ENCODE assay signal across 8 cellular contexts in genomic region chr7:13057462-13058200, GRCh38.
DNase-seq lines count a peak whose midpoint lies in the region; ATAC-seq and TF ChIP-seq lines count a peak whose summit lies in the region.

No MANE protein-coding gene starts in this region.

- no peaks in the 10 kb centered on the region for H3K36me3 Mint-ChIP-seq in activated naive CD8-positive, alpha-beta T cell

- no peak for TF ChIP-seq EP300 in suprapubic skin (IDR thresholded peaks at IDR 0.05)

- peak overlapping the region; percentile 47 to 84 (median 79); a peak in 20 of 22 replicates for H3K27ac ChIP-seq in BLaER1 treated with 17β-estradiol and CSF1 and Interleukin-3, amounts not matched to agents 10 nM and 100 nM
- H3K27ac ChIP-seq in suprapubic skin (no peak overlapping the region), aorta (ENCODE audit: low read depth in 1 of 2, low read length in 2 of 2) (no peak overlapping the region)

- H3K4me3 ChIP-seq in BLaER1 treated with 17β-estradiol and CSF1 and Interleukin-3, amounts not matched to agents 10 nM and 100 nM: peak overlapping the region in 5 of 10 experiments; percentile 16 to 38 (median 32); a peak in 8 of 20 replicates
- H3K4me3 ChIP-seq in suprapubic skin: no peak overlapping the region
- no peak overlapping the region for H3K4me3 ChIP-seq in aorta (ENCODE audit: low read length in 2 of 2)

- TF ChIP-seq POLR2A in suprapubic skin (IDR thresholded peaks at IDR 0.05): no peak

- no peak overlapping the region for H3K27ac Mint-ChIP-seq in activated naive CD8-positive, alpha-beta T cell

- no peaks in the 10 kb centered on the region for H3K27me3 ChIP-seq in BLaER1 treated with 17β-estradiol and CSF1 and Interleukin-3, amounts not matched to agents 10 nM and 100 nM
- H3K27me3 ChIP-seq in suprapubic skin: no peaks in the 10 kb centered on the region
- no peaks in the 10 kb centered on the region for H3K27me3 ChIP-seq in aorta (ENCODE audit: control insufficient read depth in 1 of 2, insufficient read depth in 2 of 2, low read length in 1 of 2)

- peaks cover 0 to 7% (median 5%) of the 10 kb centered on the region in 11 experiments; a peak in 13 of 22 replicates for H3K9me3 ChIP-seq in BLaER1 treated with 17β-estradiol and CSF1 and Interleukin-3, amounts not matched to agents 10 nM and 100 nM (replicated peaks in 1 of 11)
- H3K9me3 ChIP-seq in suprapubic skin (no peaks in the 10 kb centered on the region), aorta (ENCODE audit: control insufficient read depth, low read length) (no peaks in the 10 kb centered on the region)

- peak overlapping the region; percentile 11 for H3K4me3 Mint-ChIP-seq in activated naive CD8-positive, alpha-beta T cell

- H3K9me3 Mint-ChIP-seq in activated naive CD8-positive, alpha-beta T cell (ENCODE audit: low read depth): no peaks in the 10 kb centered on the region

- H3K27me3 Mint-ChIP-seq in activated naive CD8-positive, alpha-beta T cell: no peaks in the 10 kb centered on the region

- DNase-seq in suprapubic skin (ENCODE audit: low spot score in 2 of 2): no peak
- no peak for DNase-seq in aorta
- no peak for DNase-seq in NCI-H2196 treated with DMSO at 0.1 percent for 48 hours (lab: John Stamatoyannopoulos, UW; ENCODE audit: unreplicated experiment)
- DNase-seq in DMS153 (lab: John Stamatoyannopoulos, UW): no peak

- H4K20me1 ChIP-seq in BLaER1 treated with 17β-estradiol and CSF1 and Interleukin-3, amounts not matched to agents 10 nM and 100 nM: no peaks in the 10 kb centered on the region

- H3K36me3 ChIP-seq in BLaER1 treated with 17β-estradiol and CSF1 and Interleukin-3, amounts not matched to agents 10 nM and 100 nM: no peaks in the 10 kb centered on the region
- H3K36me3 ChIP-seq in suprapubic skin (no peaks in the 10 kb centered on the region), aorta (ENCODE audit: control insufficient read depth in 1 of 2, insufficient read depth in 2 of 2, low read length in 1 of 2) (no peaks in the 10 kb centered on the region)

- WGBS in suprapubic skin: 68% methylated on average over 6 of the region's 6 CpGs
- 70 to 80% methylated on average over 6 of the region's 6 CpGs for WGBS in aorta, 2 donors

- TF ChIP-seq CTCF in suprapubic skin (IDR thresholded peaks at IDR 0.05): no peak

- intact Hi-C loops in aorta (cut with DNase I): no loop called here

- peaks cover 13% of the 10 kb centered on the region for H3K4me1 Mint-ChIP-seq in activated naive CD8-positive, alpha-beta T cell (ENCODE audit: low read depth)

- H3K9ac ChIP-seq in BLaER1 treated with 17β-estradiol and CSF1 and Interleukin-3, amounts not matched to agents 10 nM and 100 nM: peak overlapping the region in 8 of 11 experiments; percentile 19 to 67 (median 59); a peak in 13 of 22 replicates

- peak; percentile 87 for ATAC-seq in GM19328 (IDR thresholded peaks at IDR 0.05; ENCODE audit: unreplicated experiment)
- peak; percentile 98 for ATAC-seq in HG03159 (IDR thresholded peaks at IDR 0.05; ENCODE audit: unreplicated experiment)
- no peak for ATAC-seq in aorta (ENCODE audit: low FRiP score)

- peaks cover 19 to 40% (median 30%) of the 10 kb centered on the region in 10 experiments for H3K4me1 ChIP-seq in BLaER1 treated with 17β-estradiol and CSF1 and Interleukin-3, amounts not matched to agents 10 nM and 100 nM
- H3K4me1 ChIP-seq in suprapubic skin (peaks cover 16% of the 10 kb centered on the region), aorta (ENCODE audit: control insufficient read depth in 1 of 2, insufficient read depth in 2 of 2, low read length in 2 of 2) (no peaks in the 10 kb centered on the region)

- peak overlapping the region; percentile 14 to 69 (median 55); a peak in 21 of 22 replicates for H3K4me2 ChIP-seq in BLaER1 treated with 17β-estradiol and CSF1 and Interleukin-3, amounts not matched to agents 10 nM and 100 nM

Comparison
In these comparisons a context has a peak if more than half of its experiments do, and no peak if none do; other contexts are left out.
1. H3K27ac ChIP-seq: peak in BLaER1 treated with 17β-estradiol and CSF1 and Interleukin-3, amounts not matched to agents 10 nM and 100 nM (11 of 11); none in suprapubic skin (single experiment) and aorta (0 of 2).